In the genomic region with DNA sequence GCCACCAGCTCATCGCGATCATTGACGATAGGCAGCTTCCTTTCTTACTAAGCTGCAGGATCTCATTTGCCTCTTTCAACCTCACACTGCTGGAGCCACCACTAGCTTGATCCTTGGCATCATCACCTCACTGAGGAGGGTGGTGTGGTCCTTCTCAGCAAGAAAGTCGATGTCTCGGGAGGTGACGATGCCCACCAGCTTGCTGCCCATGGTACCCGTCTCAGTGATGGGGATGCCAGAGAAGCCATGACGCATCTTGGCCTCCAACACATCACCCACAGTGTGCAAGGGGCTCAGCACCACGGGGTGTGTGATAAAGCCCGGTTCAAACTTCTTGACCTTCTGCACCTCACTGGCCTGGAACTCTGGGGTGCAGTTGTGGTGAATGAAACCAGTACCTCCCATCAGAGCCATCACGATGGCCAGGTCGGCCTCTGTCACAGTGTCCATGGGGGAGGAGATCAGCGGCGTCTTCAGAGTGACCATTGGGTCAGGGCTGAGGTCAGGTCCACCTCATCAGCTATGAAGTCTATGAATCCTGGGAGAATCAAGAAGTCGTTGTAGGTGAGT, we compare ENCODE assay signal across 20 cellular contexts. TPM values are rescaled to one million over a fixed set of nuclear protein-coding genes. Genes with fewer than 3 reads are reported as not detected.
A peak's percentile ranks its signal among the peaks of the same experiment; 100 is the strongest.
DNase-seq lines count a peak whose midpoint lies in the region; ATAC-seq and TF ChIP-seq lines count a peak whose summit lies in the region.
"Had no signal": no experiment of that assay in that cellular context is flagged by ENCODE, and none has a peak within 500 bp of the region (broad histone marks: within the 10 kb centered on the region; RNA-seq: fewer than 3 reads in every experiment).

No MANE protein-coding gene starts in this region.

- no peaks in the 10 kb centered on the region for H3F3A ChIP-seq in GM23338 (replicated peaks; ENCODE audit: low read depth)

- H2AFZ ChIP-seq in GM23338, result no peak overlapping the region

- H3K4me2 ChIP-seq in GM23338, result no peak overlapping the region
- H3K4me2 ChIP-seq: smooth muscle cell had no signal

- H3K27ac Mint-ChIP-seq in GM23338 (no peak overlapping the region), glutamatergic neuron (ENCODE audit: unreplicated experiment) (peak overlapping the region; percentile 84)
- H3K27ac Mint-ChIP-seq: CD8-positive, alpha-beta T cell had no signal

- peak; percentile 53 for DNase-seq in activated CD8-positive, alpha-beta memory T cell treated with anti-CD3 and anti-CD28 coated beads for 24 hours
- DNase-seq in activated CD8-positive, alpha-beta memory T cell treated with anti-CD3 and anti-CD28 coated beads, Interleukin-2, amount 50 U/mL, for 48 hours, result no peak
- no peak for DNase-seq in GM23338 (ENCODE audit: low spot score)
- no peak for DNase-seq in glutamatergic neuron
- no peak for DNase-seq in gastrocnemius medialis
- DNase-seq in stimulated activated CD4-positive, alpha-beta T cell treated with anti-CD3 and anti-CD28 coated beads, Interleukin-12 subunit alpha, Interleukin-12 subunit beta, amount 100 ng/mL, for 4 hours, result no peak
- no peak for DNase-seq in UCSD-AML1 (lab: John Stamatoyannopoulos, UW; ENCODE audit: unreplicated experiment)
- DNase-seq: activated CD4-positive, alpha-beta T cell treated with anti-CD3 and anti-CD28 coated beads, Interleukin-2, amount 10 ng/mL, durations not matched to agents 7 days and 5 days; activated effector memory CD4-positive, alpha-beta T cell treated with Interleukin-2 at 50 U/mL for 16 hours; CD8-positive, alpha-beta T cell; DMS79 treated with DMSO at 0.1 percent for 48 hours; foreskin keratinocyte; left ventricle myocardium superior; NCI-H2107; NCI-H526 treated with DMSO at 0.1 percent for 48 hours; PC-3; transverse colon had no signal

- no peaks in the 10 kb centered on the region for H4K20me1 ChIP-seq in GM23338 (replicated peaks; ENCODE audit: insufficient read depth)

- H3K9me2 ChIP-seq in GM23338 (ENCODE audit: insufficient read depth), result no peaks in the 10 kb centered on the region; the same call in 1 of the 2 replicates

- TF ChIP-seq POLR2A in gastrocnemius medialis (IDR thresholded peaks at IDR 0.05), result no peak

- H3K36me3 ChIP-seq in GM23338 (ENCODE audit: insufficient read depth) (no peaks in the 10 kb centered on the region; the same call in 1 of the 2 replicates), gastrocnemius medialis (peaks cover 3 to 78% of the 10 kb centered on the region in 2 donors)

- in situ Hi-C loops in gastrocnemius medialis (cut with MboI; ENCODE audit: low sequenced_read_pairs in 4 of 4), result no loop called here

- peaks cover 4% of the 10 kb centered on the region for H3K27me3 Mint-ChIP-seq in GM23338 (ENCODE audit: insufficient read depth, low read depth, poor library complexity)
- peaks cover 6% of the 10 kb centered on the region for H3K27me3 Mint-ChIP-seq in glutamatergic neuron (ENCODE audit: unreplicated experiment)
- H3K27me3 Mint-ChIP-seq: activated CD4-positive, alpha-beta T cell treated with anti-CD3 and anti-CD28 coated beads, Interleukin-2, amount 10 ng/mL, durations not matched to agents 7 days and 5 days had no signal

- no peaks in the 10 kb centered on the region for H3K9me3 Mint-ChIP-seq in GM23338
- H3K9me3 Mint-ChIP-seq in glutamatergic neuron (ENCODE audit: unreplicated experiment), result peaks cover 1% of the 10 kb centered on the region
- H3K9me3 Mint-ChIP-seq: activated CD4-positive, alpha-beta T cell treated with anti-CD3 and anti-CD28 coated beads, Interleukin-2, amount 10 ng/mL, durations not matched to agents 7 days and 5 days; CD8-positive, alpha-beta T cell had no signal

- intact Hi-C loops in gastrocnemius medialis (cut with DNase I; ENCODE audit: low total_unique reads), result no loop called here

- H3K27me3 ChIP-seq in GM23338 (ENCODE audit: insufficient read depth) (no peaks in the 10 kb centered on the region), gastrocnemius medialis (no peaks in the 10 kb centered on the region)
- H3K27me3 ChIP-seq: foreskin keratinocyte, transverse colon had no signal

- H3K4me3 Mint-ChIP-seq in GM23338 (no peak overlapping the region), glutamatergic neuron (ENCODE audit: unreplicated experiment) (peak overlapping the region; percentile 13)
- H3K4me3 Mint-ChIP-seq: activated CD4-positive, alpha-beta T cell treated with anti-CD3 and anti-CD28 coated beads, Interleukin-2, amount 10 ng/mL, durations not matched to agents 7 days and 5 days; CD8-positive, alpha-beta T cell had no signal

- H3K4me1 ChIP-seq in GM23338 (ENCODE audit: insufficient read depth) (peaks cover 10% of the 10 kb centered on the region), gastrocnemius medialis (peaks cover 28 to 52% of the 10 kb centered on the region in 2 donors)
- H3K4me1 ChIP-seq: prostate gland had no signal

- TF ChIP-seq CTCF in GM23338 (conservative IDR thresholded peaks at IDR 0.05; ENCODE audit: low read depth in 2 of 2) (no peak), glutamatergic neuron (IDR thresholded peaks at IDR 0.05; ENCODE audit: partially characterized antibody, unreplicated experiment) (no peak), gastrocnemius medialis (IDR thresholded peaks at IDR 0.05 in 4 of 5, conservative IDR thresholded peaks at IDR 0.05 in 1 of 5) (no peak)

- peaks cover 18% of the 10 kb centered on the region; the same call in 2 of the 3 replicates for H3K36me3 Mint-ChIP-seq in GM23338 (ENCODE audit: low read depth)
- peaks cover 7% of the 10 kb centered on the region for H3K36me3 Mint-ChIP-seq in glutamatergic neuron (ENCODE audit: unreplicated experiment)

- H3K27ac ChIP-seq in GM23338 (ENCODE audit: low read depth) (peak overlapping the region; percentile 85; the same call in 1 of the 2 replicates), gastrocnemius medialis (peak overlapping the region in 3 of 4 donors; percentile 13 to 97 (median 81))
- H3K27ac ChIP-seq: foreskin keratinocyte, prostate gland, transverse colon had no signal

- H3K79me2 ChIP-seq in GM23338 (replicated peaks; ENCODE audit: insufficient read depth), result no peaks in the 10 kb centered on the region

- H3K4me3 ChIP-seq in GM23338, result no peak overlapping the region
- H3K4me3 ChIP-seq in gastrocnemius medialis, result no peak overlapping the region
- H3K4me3 ChIP-seq: prostate gland, smooth muscle cell, transverse colon had no signal

- no peaks in the 10 kb centered on the region for H3K9me3 ChIP-seq in gastrocnemius medialis
- H3K9me3 ChIP-seq: prostate gland, transverse colon had no signal

- no peak for ATAC-seq in GM23338
- ATAC-seq in gastrocnemius medialis, result no peak
- no peak for ATAC-seq in HG02798 (IDR thresholded peaks at IDR 0.05; ENCODE audit: poor library complexity, unreplicated experiment)
- ATAC-seq: CD8-positive, alpha-beta T cell; foreskin keratinocyte; PC-3 had no signal

- peaks cover 12% of the 10 kb centered on the region for H3K4me1 Mint-ChIP-seq in GM23338
- H3K4me1 Mint-ChIP-seq in glutamatergic neuron (ENCODE audit: low read depth, unreplicated experiment), result peaks cover 13% of the 10 kb centered on the region

RNA-seq across cellular contexts. Expression of a gene that starts 22.5 kb away (rescaled TPM):
- 15.1 and 16.2 TPM in 2 replicates for total RNA-seq in GM23338 (2014; rRNA removed; shearing (Covaris generic))
- polyA plus RNA-seq in GM23338 (2016; fragmentation: Nextera tagmentation; extraction: Ambion mirVana), result 10.0 and 10.1 TPM in 2 replicates
- total RNA-seq in glutamatergic neuron (ENCODE audit: unreplicated experiment) (88.0 TPM), gastrocnemius medialis (100 to 1,000 TPM; 298 to 491 (median 352) TPM)

RNA-seq across cellular contexts. Expression of a gene that starts 44.5 kb away (rescaled TPM):
- total RNA-seq in GM23338 (2014; rRNA removed; shearing (Covaris generic)), result 2.9 and 3.5 TPM in 2 replicates
- polyA plus RNA-seq in GM23338 (2016; fragmentation: Nextera tagmentation; extraction: Ambion mirVana), result 1.9 and 2.4 TPM in 2 replicates
- total RNA-seq in glutamatergic neuron (ENCODE audit: unreplicated experiment) (not detected), gastrocnemius medialis (1 to 10 TPM; 2.4 to 7.3 (median 3.6) TPM)
